2 cellular contexts compared by ENCODE assay signal in genomic region chr16:80120899-80121521, GRCh38.
A peak's percentile ranks its signal among the peaks of the same experiment; 100 is the strongest.
TF ChIP-seq lines count a peak whose summit lies in the region.

No MANE protein-coding gene starts in this region.

TF ChIP-seq in HEK293, 187 proteins besides CTCF, POLR2A, EP300 and RAD21:
- TF ChIP-seq ZBTB49 (tag by site-specific recombination; IDR thresholded peaks at IDR 0.05; ENCODE audit: low read depth): no peak
- TF ChIP-seq, protein P1, sequence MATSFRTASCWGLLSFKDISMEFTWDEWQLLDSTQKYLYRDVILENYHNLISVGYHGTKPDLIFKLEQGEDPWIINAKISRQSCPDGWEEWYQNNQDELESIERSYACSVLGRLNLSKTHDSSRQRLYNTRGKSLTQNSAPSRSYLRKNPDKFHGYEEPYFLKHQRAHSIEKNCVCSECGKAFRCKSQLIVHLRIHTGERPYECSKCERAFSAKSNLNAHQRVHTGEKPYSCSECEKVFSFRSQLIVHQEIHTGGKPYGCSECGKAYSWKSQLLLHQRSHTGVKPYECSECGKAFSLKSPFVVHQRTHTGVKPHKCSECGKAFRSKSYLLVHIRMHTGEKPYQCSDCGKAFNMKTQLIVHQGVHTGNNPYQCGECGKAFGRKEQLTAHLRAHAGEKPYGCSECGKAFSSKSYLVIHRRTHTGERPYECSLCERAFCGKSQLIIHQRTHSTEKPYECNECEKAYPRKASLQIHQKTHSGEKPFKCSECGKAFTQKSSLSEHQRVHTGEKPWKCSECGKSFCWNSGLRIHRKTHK (tag by site-specific recombination; IDR thresholded peaks at IDR 0.05): no peak
- TF ChIP-seq ZNF423 (tag by site-specific recombination; IDR thresholded peaks at IDR 0.05): no peak
- TF ChIP-seq SCRT2 (tag by site-specific recombination; IDR thresholded peaks at IDR 0.05): peak; percentile 46; the same call in 1 of the 2 replicates
- TF ChIP-seq, protein P2, sequence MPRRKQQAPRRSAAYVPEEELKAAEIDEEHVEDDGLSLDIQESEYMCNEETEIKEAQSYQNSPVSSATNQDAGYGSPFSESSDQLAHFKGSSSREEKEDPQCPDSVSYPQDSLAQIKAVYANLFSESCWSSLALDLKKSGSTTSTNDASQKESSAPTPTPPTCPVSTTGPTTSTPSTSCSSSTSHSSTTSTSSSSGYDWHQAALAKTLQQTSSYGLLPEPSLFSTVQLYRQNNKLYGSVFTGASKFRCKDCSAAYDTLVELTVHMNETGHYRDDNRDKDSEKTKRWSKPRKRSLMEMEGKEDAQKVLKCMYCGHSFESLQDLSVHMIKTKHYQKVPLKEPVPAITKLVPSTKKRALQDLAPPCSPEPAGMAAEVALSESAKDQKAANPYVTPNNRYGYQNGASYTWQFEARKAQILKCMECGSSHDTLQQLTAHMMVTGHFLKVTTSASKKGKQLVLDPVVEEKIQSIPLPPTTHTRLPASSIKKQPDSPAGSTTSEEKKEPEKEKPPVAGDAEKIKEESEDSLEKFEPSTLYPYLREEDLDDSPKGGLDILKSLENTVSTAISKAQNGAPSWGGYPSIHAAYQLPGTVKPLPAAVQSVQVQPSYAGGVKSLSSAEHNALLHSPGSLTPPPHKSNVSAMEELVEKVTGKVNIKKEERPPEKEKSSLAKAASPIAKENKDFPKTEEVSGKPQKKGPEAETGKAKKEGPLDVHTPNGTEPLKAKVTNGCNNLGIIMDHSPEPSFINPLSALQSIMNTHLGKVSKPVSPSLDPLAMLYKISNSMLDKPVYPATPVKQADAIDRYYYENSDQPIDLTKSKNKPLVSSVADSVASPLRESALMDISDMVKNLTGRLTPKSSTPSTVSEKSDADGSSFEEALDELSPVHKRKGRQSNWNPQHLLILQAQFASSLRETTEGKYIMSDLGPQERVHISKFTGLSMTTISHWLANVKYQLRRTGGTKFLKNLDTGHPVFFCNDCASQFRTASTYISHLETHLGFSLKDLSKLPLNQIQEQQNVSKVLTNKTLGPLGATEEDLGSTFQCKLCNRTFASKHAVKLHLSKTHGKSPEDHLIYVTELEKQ (tag by site-specific recombination; IDR thresholded peaks at IDR 0.05; ENCODE audit: borderline replicate concordance): no peak
- TF ChIP-seq ZBTB26 (tag by site-specific recombination; optimal IDR thresholded peaks at IDR 0.05): no peak
- TF ChIP-seq ZNF600 (tag by site-specific recombination; IDR thresholded peaks at IDR 0.05): no peak

TF ChIP-seq in H1, 55 proteins besides CTCF, POLR2A, EP300 and RAD21:
- TF ChIP-seq KDM1A (IDR thresholded peaks at IDR 0.05; ENCODE audit: borderline replicate concordance, low read length) (no peak), CREB1 (IDR thresholded peaks at IDR 0.05) (no peak), JUND (IDR thresholded peaks at IDR 0.05; ENCODE audit: low read length) (no peak), POLR2AphosphoS5 (IDR thresholded peaks at IDR 0.05; ENCODE audit: low read depth, low read length) (no peak), ASH2L (IDR thresholded peaks at IDR 0.05; ENCODE audit: low read length) (no peak), TAF1 (IDR thresholded peaks at IDR 0.05; ENCODE audit: low read depth, low read length) (no peak), RNF2 (IDR thresholded peaks at IDR 0.05; ENCODE audit: borderline replicate concordance, low read depth, low read length, missing control alignments, poor library complexity, severe bottlenecking) (no peak), SP2 (IDR thresholded peaks at IDR 0.05; ENCODE audit: low read length) (no peak), RXRA (IDR thresholded peaks at IDR 0.05; ENCODE audit: insufficient read depth, low read depth, low read length) (no peak), JUN (IDR thresholded peaks at IDR 0.05; ENCODE audit: low read depth, low read length) (no peak), SAP30 (IDR thresholded peaks at IDR 0.05; ENCODE audit: insufficient read depth, insufficient replicate concordance, low read length) (no peak), TBP (IDR thresholded peaks at IDR 0.05; ENCODE audit: low read depth, low read length) (no peak), HDAC2 (IDR thresholded peaks at IDR 0.05; ENCODE audit: borderline replicate concordance in 1 of 2, low read depth in 2 of 2, low read length in 2 of 2) (no peak), NANOG (IDR thresholded peaks at IDR 0.05; ENCODE audit: insufficient read depth, low read depth, low read length, poor library complexity, severe bottlenecking) (no peak), KDM4A (IDR thresholded peaks at IDR 0.05; ENCODE audit: low read depth, low read length, severe bottlenecking) (no peak), EGR1 (IDR thresholded peaks at IDR 0.05; ENCODE audit: borderline replicate concordance, low read depth, low read length) (no peak)
- TF ChIP-seq, protein P3, sequence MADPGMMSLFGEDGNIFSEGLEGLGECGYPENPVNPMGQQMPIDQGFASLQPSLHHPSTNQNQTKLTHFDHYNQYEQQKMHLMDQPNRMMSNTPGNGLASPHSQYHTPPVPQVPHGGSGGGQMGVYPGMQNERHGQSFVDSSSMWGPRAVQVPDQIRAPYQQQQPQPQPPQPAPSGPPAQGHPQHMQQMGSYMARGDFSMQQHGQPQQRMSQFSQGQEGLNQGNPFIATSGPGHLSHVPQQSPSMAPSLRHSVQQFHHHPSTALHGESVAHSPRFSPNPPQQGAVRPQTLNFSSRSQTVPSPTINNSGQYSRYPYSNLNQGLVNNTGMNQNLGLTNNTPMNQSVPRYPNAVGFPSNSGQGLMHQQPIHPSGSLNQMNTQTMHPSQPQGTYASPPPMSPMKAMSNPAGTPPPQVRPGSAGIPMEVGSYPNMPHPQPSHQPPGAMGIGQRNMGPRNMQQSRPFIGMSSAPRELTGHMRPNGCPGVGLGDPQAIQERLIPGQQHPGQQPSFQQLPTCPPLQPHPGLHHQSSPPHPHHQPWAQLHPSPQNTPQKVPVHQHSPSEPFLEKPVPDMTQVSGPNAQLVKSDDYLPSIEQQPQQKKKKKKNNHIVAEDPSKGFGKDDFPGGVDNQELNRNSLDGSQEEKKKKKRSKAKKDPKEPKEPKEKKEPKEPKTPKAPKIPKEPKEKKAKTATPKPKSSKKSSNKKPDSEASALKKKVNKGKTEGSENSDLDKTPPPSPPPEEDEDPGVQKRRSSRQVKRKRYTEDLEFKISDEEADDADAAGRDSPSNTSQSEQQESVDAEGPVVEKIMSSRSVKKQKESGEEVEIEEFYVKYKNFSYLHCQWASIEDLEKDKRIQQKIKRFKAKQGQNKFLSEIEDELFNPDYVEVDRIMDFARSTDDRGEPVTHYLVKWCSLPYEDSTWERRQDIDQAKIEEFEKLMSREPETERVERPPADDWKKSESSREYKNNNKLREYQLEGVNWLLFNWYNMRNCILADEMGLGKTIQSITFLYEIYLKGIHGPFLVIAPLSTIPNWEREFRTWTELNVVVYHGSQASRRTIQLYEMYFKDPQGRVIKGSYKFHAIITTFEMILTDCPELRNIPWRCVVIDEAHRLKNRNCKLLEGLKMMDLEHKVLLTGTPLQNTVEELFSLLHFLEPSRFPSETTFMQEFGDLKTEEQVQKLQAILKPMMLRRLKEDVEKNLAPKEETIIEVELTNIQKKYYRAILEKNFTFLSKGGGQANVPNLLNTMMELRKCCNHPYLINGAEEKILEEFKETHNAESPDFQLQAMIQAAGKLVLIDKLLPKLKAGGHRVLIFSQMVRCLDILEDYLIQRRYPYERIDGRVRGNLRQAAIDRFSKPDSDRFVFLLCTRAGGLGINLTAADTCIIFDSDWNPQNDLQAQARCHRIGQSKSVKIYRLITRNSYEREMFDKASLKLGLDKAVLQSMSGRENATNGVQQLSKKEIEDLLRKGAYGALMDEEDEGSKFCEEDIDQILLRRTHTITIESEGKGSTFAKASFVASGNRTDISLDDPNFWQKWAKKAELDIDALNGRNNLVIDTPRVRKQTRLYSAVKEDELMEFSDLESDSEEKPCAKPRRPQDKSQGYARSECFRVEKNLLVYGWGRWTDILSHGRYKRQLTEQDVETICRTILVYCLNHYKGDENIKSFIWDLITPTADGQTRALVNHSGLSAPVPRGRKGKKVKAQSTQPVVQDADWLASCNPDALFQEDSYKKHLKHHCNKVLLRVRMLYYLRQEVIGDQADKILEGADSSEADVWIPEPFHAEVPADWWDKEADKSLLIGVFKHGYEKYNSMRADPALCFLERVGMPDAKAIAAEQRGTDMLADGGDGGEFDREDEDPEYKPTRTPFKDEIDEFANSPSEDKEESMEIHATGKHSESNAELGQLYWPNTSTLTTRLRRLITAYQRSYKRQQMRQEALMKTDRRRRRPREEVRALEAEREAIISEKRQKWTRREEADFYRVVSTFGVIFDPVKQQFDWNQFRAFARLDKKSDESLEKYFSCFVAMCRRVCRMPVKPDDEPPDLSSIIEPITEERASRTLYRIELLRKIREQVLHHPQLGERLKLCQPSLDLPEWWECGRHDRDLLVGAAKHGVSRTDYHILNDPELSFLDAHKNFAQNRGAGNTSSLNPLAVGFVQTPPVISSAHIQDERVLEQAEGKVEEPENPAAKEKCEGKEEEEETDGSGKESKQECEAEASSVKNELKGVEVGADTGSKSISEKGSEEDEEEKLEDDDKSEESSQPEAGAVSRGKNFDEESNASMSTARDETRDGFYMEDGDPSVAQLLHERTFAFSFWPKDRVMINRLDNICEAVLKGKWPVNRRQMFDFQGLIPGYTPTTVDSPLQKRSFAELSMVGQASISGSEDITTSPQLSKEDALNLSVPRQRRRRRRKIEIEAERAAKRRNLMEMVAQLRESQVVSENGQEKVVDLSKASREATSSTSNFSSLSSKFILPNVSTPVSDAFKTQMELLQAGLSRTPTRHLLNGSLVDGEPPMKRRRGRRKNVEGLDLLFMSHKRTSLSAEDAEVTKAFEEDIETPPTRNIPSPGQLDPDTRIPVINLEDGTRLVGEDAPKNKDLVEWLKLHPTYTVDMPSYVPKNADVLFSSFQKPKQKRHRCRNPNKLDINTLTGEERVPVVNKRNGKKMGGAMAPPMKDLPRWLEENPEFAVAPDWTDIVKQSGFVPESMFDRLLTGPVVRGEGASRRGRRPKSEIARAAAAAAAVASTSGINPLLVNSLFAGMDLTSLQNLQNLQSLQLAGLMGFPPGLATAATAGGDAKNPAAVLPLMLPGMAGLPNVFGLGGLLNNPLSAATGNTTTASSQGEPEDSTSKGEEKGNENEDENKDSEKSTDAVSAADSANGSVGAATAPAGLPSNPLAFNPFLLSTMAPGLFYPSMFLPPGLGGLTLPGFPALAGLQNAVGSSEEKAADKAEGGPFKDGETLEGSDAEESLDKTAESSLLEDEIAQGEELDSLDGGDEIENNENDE (IDR thresholded peaks at IDR 0.05; ENCODE audit: insufficient replicate concordance, low read length): no peak
- TF ChIP-seq, protein P4, sequence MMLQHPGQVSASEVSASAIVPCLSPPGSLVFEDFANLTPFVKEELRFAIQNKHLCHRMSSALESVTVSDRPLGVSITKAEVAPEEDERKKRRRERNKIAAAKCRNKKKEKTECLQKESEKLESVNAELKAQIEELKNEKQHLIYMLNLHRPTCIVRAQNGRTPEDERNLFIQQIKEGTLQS (IDR thresholded peaks at IDR 0.05; ENCODE audit: insufficient read depth, low read depth, low read length): no peak
